13 cellular contexts compared by ENCODE assay signal in the genomic region with DNA sequence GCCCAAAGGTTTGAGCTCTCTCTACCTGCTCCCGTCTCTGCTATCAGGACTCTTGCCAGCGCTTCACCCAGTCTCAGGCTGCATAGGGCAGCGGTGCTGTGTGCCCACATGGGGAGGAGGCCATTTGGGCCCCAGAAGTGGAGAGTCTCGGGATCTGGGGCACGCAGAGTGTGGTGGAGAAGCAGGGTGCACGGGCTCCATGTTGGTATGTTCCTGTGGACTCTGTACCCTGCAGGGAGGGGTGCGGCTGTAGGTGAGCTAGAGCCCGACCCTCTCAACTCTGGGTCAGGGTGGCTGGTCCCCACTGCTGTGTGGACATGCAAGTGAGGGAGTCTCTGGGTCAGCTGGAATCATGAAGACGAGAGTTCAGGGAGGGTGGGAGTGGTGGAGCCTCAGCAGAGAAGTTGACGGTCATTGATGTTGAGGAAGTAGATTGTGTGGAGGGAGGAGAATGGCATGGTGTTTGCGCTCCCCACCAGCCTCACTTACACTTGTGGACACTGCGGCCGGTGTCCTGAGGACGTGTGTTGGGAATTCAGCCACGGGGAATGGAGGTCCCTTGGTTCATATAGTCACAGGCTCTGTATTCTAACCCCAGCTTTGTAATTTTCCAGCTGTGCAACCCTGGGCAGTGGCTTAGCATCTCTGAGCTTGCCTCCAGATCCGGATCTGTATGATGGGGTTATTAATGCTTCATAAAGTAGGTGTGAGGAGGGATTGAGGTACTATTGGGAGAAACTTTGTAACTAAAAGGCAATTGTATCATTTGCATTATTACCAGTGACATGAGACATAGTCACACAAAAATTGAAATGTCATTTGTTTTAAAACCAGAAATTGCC. TPM values are rescaled to one million over a fixed set of nuclear protein-coding genes. Genes with fewer than 3 reads are reported as not detected.
DNase-seq lines count a peak whose midpoint lies in the region; ATAC-seq and FAIRE-seq lines count a peak whose summit lies in the region.
"Had no signal": no experiment of that assay in that cellular context is flagged by ENCODE, and none has a peak within 500 bp of the region (broad histone marks: within the 10 kb centered on the region; RNA-seq: fewer than 3 reads in every experiment).

No MANE protein-coding gene starts in this region.

- intact Hi-C loops in activated CD4-positive, alpha-beta T cell treated with anti-CD3 and anti-CD28 coated beads, Interleukin-2, amount 10 ng/mL, durations not matched to agents 24 days and 14 days (cut with micrococcal nuclease), result loop anchor here (1.0 to 10.0 kb wide), 4 partner anchors 35 to 918 kb away; partner anchors contain the start of gene ZC3H8

- CTCF ChIA-PET in T-cell (lab: Charles Lee), result interaction anchor here (0.9 to 7.9 kb wide), 4 partner anchors 14 to 36 kb away, joined by 3 to 99 read pairs (median 17); no protein-coding TSS in a partner anchor

- no peak for DNase-seq in activated CD4-positive, alpha-beta T cell treated with anti-CD3 and anti-CD28 coated beads, Interleukin-2, amount 10 ng/mL, durations not matched to agents 24 days and 14 days
- DNase-seq in activated CD4-positive, alpha-beta T cell treated with anti-CD3 and anti-CD28 coated beads for 4 hours, result no peak
- no peak for DNase-seq in T-cell
- no peak for DNase-seq in immature natural killer cell
- no peak for DNase-seq in RCC 7860 (ENCODE audit: low spot score)
- DNase-seq: brain microvascular endothelial cell, DMS53, NCI-H2081 treated with DMSO at 0.1 percent for 48 hours had no signal

- H3K4me3 Mint-ChIP-seq in activated CD4-positive, alpha-beta T cell treated with anti-CD3 and anti-CD28 coated beads, Interleukin-2, amount 10 ng/mL, durations not matched to agents 24 days and 14 days, result peak overlapping the region; percentile 88
- H3K4me3 Mint-ChIP-seq in T-cell, result peak overlapping the region; percentile 85 to 86 (median 86)
- peak overlapping the region; percentile 91 to 98 (median 94) for H3K4me3 Mint-ChIP-seq in immature natural killer cell
- peak overlapping the region; percentile 81 for H3K4me3 Mint-ChIP-seq in stimulated activated memory B cell treated with anti-CD40 and anti-IgM and Interleukin-4, amounts not matched to agents 10 μg/mL and 1 μg/mL and 100 μg/mL, for 72 hours

- peaks cover 57% of the 10 kb centered on the region for H3K36me3 Mint-ChIP-seq in activated CD4-positive, alpha-beta T cell treated with anti-CD3 and anti-CD28 coated beads, Interleukin-2, amount 10 ng/mL, durations not matched to agents 24 days and 14 days (ENCODE audit: low read depth)
- peaks cover 12% of the 10 kb centered on the region for H3K36me3 Mint-ChIP-seq in T-cell
- H3K36me3 Mint-ChIP-seq in immature natural killer cell, result peaks cover 8 to 13% (median 13%) of the 10 kb centered on the region in 3 donors
- H3K36me3 Mint-ChIP-seq in stimulated activated memory B cell treated with anti-CD40 and anti-IgM and Interleukin-4, amounts not matched to agents 10 μg/mL and 1 μg/mL and 100 μg/mL, for 72 hours, result peaks cover 17% of the 10 kb centered on the region

- peak overlapping the region; percentile 92 for H3K27ac Mint-ChIP-seq in activated CD4-positive, alpha-beta T cell treated with anti-CD3 and anti-CD28 coated beads, Interleukin-2, amount 10 ng/mL, durations not matched to agents 24 days and 14 days
- H3K27ac Mint-ChIP-seq in T-cell, result peak overlapping the region; percentile 90 to 96
- peak overlapping the region; percentile 94 to 98 (median 97) for H3K27ac Mint-ChIP-seq in immature natural killer cell
- peak overlapping the region; percentile 76 for H3K27ac Mint-ChIP-seq in stimulated activated memory B cell treated with anti-CD40 and anti-IgM and Interleukin-4, amounts not matched to agents 10 μg/mL and 1 μg/mL and 100 μg/mL, for 72 hours

- ATAC-seq in T-cell (replicated peaks in 1 of 4), result no peak
- ATAC-seq in stimulated activated memory B cell treated with anti-CD40 and anti-IgM and Interleukin-4, amounts not matched to agents 10 μg/mL and 1 μg/mL and 100 μg/mL, for 72 hours, result no peak
- ATAC-seq in GM19324 (IDR thresholded peaks at IDR 0.05; ENCODE audit: low FRiP score, unreplicated experiment), result no peak
- no peak for ATAC-seq in HG03432 (IDR thresholded peaks at IDR 0.05; ENCODE audit: unreplicated experiment)
- ATAC-seq: A549 had no signal

- peaks cover 66% of the 10 kb centered on the region for H3K4me1 Mint-ChIP-seq in activated CD4-positive, alpha-beta T cell treated with anti-CD3 and anti-CD28 coated beads, Interleukin-2, amount 10 ng/mL, durations not matched to agents 24 days and 14 days
- H3K4me1 Mint-ChIP-seq in T-cell, result peaks cover 82 to 84% (median 83%) of the 10 kb centered on the region in 3 donors
- H3K4me1 Mint-ChIP-seq in immature natural killer cell, result peaks cover 82 to 84% of the 10 kb centered on the region in 2 donors
- peaks cover 72% of the 10 kb centered on the region for H3K4me1 Mint-ChIP-seq in stimulated activated memory B cell treated with anti-CD40 and anti-IgM and Interleukin-4, amounts not matched to agents 10 μg/mL and 1 μg/mL and 100 μg/mL, for 72 hours

- H3K9me3 Mint-ChIP-seq in activated CD4-positive, alpha-beta T cell treated with anti-CD3 and anti-CD28 coated beads, Interleukin-2, amount 10 ng/mL, durations not matched to agents 24 days and 14 days, result peaks cover 8% of the 10 kb centered on the region
- H3K9me3 Mint-ChIP-seq in T-cell (peaks cover 0 to 3% (median 0%) of the 10 kb centered on the region in 3 donors), immature natural killer cell (peaks cover 0 to 6% (median 0%) of the 10 kb centered on the region in 6 donors)
- peaks cover 4% of the 10 kb centered on the region for H3K9me3 Mint-ChIP-seq in stimulated activated memory B cell treated with anti-CD40 and anti-IgM and Interleukin-4, amounts not matched to agents 10 μg/mL and 1 μg/mL and 100 μg/mL, for 72 hours

- POLR2A ChIA-PET in T-cell (lab: Charles Lee), result interaction anchor here (1.2 to 1.3 kb wide), 2 partner anchors 10 to 35 kb away, joined by 3 to 5 read pairs; no protein-coding TSS in a partner anchor

- no peak for FAIRE-seq in RCC 7860 (lab: Jason Lieb, UNC)
- FAIRE-seq: A549 had no signal

- no peaks in the 10 kb centered on the region for H3K27me3 Mint-ChIP-seq in activated CD4-positive, alpha-beta T cell treated with anti-CD3 and anti-CD28 coated beads, Interleukin-2, amount 10 ng/mL, durations not matched to agents 24 days and 14 days
- H3K27me3 Mint-ChIP-seq in T-cell (peaks cover 0 to 2% of the 10 kb centered on the region in 2 donors), immature natural killer cell (ENCODE audit: low read depth in 3 of 3) (peaks cover 13 to 33% (median 23%) of the 10 kb centered on the region in 3 donors)
- no peaks in the 10 kb centered on the region for H3K27me3 Mint-ChIP-seq in stimulated activated memory B cell treated with anti-CD40 and anti-IgM and Interleukin-4, amounts not matched to agents 10 μg/mL and 1 μg/mL and 100 μg/mL, for 72 hours

RNA-seq across cellular contexts. Expression of gene PSD4, which starts 0.8 kb away (rescaled TPM):
- total RNA-seq in activated CD4-positive, alpha-beta T cell treated with anti-CD3 and anti-CD28 coated beads, Interleukin-2, amount 10 ng/mL, durations not matched to agents 24 days and 14 days, result 268 and 278 TPM in 2 replicates
- total RNA-seq in T-cell, result 100 to 1,000 TPM; 145 to 217 (median 150) TPM
- polyA plus RNA-seq in immature natural killer cell, result 10 to 100 TPM; 17.0 to 72.3 (median 20.6) TPM

RNA-seq across cellular contexts. Expression of gene IL1RN, which starts 45.5 kb away (rescaled TPM):
- 3.0 and 3.3 TPM in 2 replicates for total RNA-seq in activated CD4-positive, alpha-beta T cell treated with anti-CD3 and anti-CD28 coated beads, Interleukin-2, amount 10 ng/mL, durations not matched to agents 24 days and 14 days
- not detected for total RNA-seq in T-cell
- polyA plus RNA-seq in immature natural killer cell, result 1 to 10 TPM in 2 of 3 donors, under 1 TPM in 1; 0.44 to 2.3 (median 1.9) TPM
- total RNA-seq: renal cortical epithelial cell had no signal
